26 cellular contexts compared by ENCODE assay signal in the genomic region with DNA sequence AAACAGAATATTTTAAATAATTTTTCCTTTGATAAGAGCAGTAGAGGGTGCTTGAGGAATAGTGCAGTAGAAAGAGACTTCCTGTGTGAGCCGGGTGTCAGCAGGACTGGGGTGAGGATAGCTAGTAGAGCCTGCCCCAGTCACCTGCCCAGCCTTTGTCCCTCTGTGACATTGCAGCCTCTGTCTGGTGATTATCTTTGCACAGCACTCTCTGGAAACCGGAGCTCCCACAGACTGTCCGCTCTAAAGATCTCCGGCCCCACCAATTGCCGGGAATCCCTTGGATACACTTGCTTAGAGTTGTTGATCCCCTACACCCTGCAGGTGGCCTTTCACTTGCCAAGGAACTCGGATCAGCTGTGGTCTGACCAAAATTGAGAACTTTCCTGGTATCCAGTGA.
"Had no signal": no experiment of that assay in that cellular context is flagged by ENCODE, and none has a peak within 500 bp of the region (broad histone marks: within the 10 kb centered on the region; RNA-seq: fewer than 3 reads in every experiment).

No MANE protein-coding gene starts in this region.

- DNase-seq: activated CD4-positive, alpha-beta memory T cell treated with anti-CD3 and anti-CD28 coated beads for 36 hours; activated CD4-positive, alpha-beta T cell treated with anti-CD3 and anti-CD28 coated beads for 36 hours; activated CD4-positive, alpha-beta T cell treated with anti-CD3 and anti-CD28 coated beads, Interleukin-2, amount 10 ng/mL, durations not matched to agents 24 days and 14 days; activated CD4-positive, CD25-positive, alpha-beta regulatory T cell; activated CD4-positive, CD25-positive, alpha-beta regulatory T cell treated with anti-CD3 and anti-CD28 coated beads, Interleukin-2, amount 50 U/mL, for 72 hours; activated CD8-positive, alpha-beta memory T cell treated with anti-CD3 and anti-CD28 coated beads, Interleukin-2, amount 10 ng/mL, durations not matched to agents 7 days and 5 days; activated CD8-positive, alpha-beta memory T cell treated with anti-CD3 and anti-CD28 coated beads, Interleukin-2, amount 50 U/mL, for 48 hours; activated CD8-positive, alpha-beta T cell treated with anti-CD3 and anti-CD28 coated beads, Interleukin-2, amount 10 ng/mL, durations not matched to agents 7 days and 5 days; activated gamma-delta T cell; activated naive CD4-positive, alpha-beta T cell; activated naive CD4-positive, alpha-beta T cell treated with anti-CD3 and anti-CD28 coated beads, Interleukin-2, amount 10 ng/mL, durations not matched to agents 7 days and 5 days; activated T-cell treated with anti-CD3 and anti-CD28 coated beads for 4 hours; activated T-cell treated with anti-CD3 and anti-CD28 coated beads, Interleukin-2, amount 50 U/mL, for 24 hours; activated T-cell treated with anti-CD3 and anti-CD28 coated beads, Interleukin-2, amount 50 U/mL, for 72 hours; amniotic stem cell; anterior cingulate cortex; brain microvascular endothelial cell; effector CD8-positive, alpha-beta T cell; foreskin fibroblast; head of caudate nucleus; T-helper 1 cell; T-helper 17 cell; T1000 had no signal

- H3K27me3 Mint-ChIP-seq: activated CD4-positive, alpha-beta memory T cell treated with anti-CD3 and anti-CD28 coated beads for 36 hours; activated CD4-positive, alpha-beta T cell treated with anti-CD3 and anti-CD28 coated beads for 36 hours; activated CD4-positive, alpha-beta T cell treated with anti-CD3 and anti-CD28 coated beads, Interleukin-2, amount 10 ng/mL, durations not matched to agents 24 days and 14 days; activated CD8-positive, alpha-beta memory T cell treated with anti-CD3 and anti-CD28 coated beads, Interleukin-2, amount 10 ng/mL, durations not matched to agents 7 days and 5 days; activated naive CD4-positive, alpha-beta T cell treated with anti-CD3 and anti-CD28 coated beads, Interleukin-2, amount 10 ng/mL, durations not matched to agents 7 days and 5 days; activated T-cell treated with anti-CD3 and anti-CD28 coated beads, Interleukin-2, amount 50 U/mL, for 24 hours; central memory CD8-positive, alpha-beta T cell; T-helper 17 cell had no signal

- H3K4me3 Mint-ChIP-seq: activated CD4-positive, alpha-beta memory T cell treated with anti-CD3 and anti-CD28 coated beads for 36 hours; activated CD4-positive, alpha-beta T cell treated with anti-CD3 and anti-CD28 coated beads for 36 hours; activated CD4-positive, alpha-beta T cell treated with anti-CD3 and anti-CD28 coated beads, Interleukin-2, amount 10 ng/mL, durations not matched to agents 24 days and 14 days; activated CD8-positive, alpha-beta memory T cell treated with anti-CD3 and anti-CD28 coated beads, Interleukin-2, amount 10 ng/mL, durations not matched to agents 7 days and 5 days; activated CD8-positive, alpha-beta T cell treated with anti-CD3 and anti-CD28 coated beads, Interleukin-2, amount 10 ng/mL, durations not matched to agents 7 days and 5 days; activated naive CD4-positive, alpha-beta T cell treated with anti-CD3 and anti-CD28 coated beads, Interleukin-2, amount 10 ng/mL, durations not matched to agents 7 days and 5 days; activated T-cell treated with anti-CD3 and anti-CD28 coated beads, Interleukin-2, amount 50 U/mL, for 24 hours; activated T-cell treated with anti-CD3 and anti-CD28 coated beads, Interleukin-2, amount 50 U/mL, for 72 hours; central memory CD8-positive, alpha-beta T cell; T-helper 17 cell; T-helper 2 cell treated with Interferon-gamma antibody and Interleukin-4, amounts not matched to agents 5 μg/mL and 100 μg/mL, for 36 hours had no signal

- H3K36me3 Mint-ChIP-seq: activated CD4-positive, alpha-beta memory T cell treated with anti-CD3 and anti-CD28 coated beads for 36 hours; activated CD8-positive, alpha-beta memory T cell treated with anti-CD3 and anti-CD28 coated beads, Interleukin-2, amount 10 ng/mL, durations not matched to agents 7 days and 5 days; activated naive CD4-positive, alpha-beta T cell treated with anti-CD3 and anti-CD28 coated beads, Interleukin-2, amount 10 ng/mL, durations not matched to agents 7 days and 5 days; activated naive CD4-positive, alpha-beta T cell treated with anti-CD3 and anti-CD28 coated beads, Interleukin-2, amount 50 U/mL, for 72 hours had no signal

- H3K27ac ChIP-seq: brain microvascular endothelial cell had no signal

- H3K27ac Mint-ChIP-seq: activated CD4-positive, alpha-beta memory T cell treated with anti-CD3 and anti-CD28 coated beads for 36 hours; activated CD4-positive, alpha-beta T cell treated with anti-CD3 and anti-CD28 coated beads for 36 hours; activated CD4-positive, alpha-beta T cell treated with anti-CD3 and anti-CD28 coated beads, Interleukin-2, amount 10 ng/mL, durations not matched to agents 24 days and 14 days; activated CD8-positive, alpha-beta memory T cell treated with anti-CD3 and anti-CD28 coated beads, Interleukin-2, amount 10 ng/mL, durations not matched to agents 7 days and 5 days; activated CD8-positive, alpha-beta T cell treated with anti-CD3 and anti-CD28 coated beads, Interleukin-2, amount 10 ng/mL, durations not matched to agents 7 days and 5 days; activated naive CD4-positive, alpha-beta T cell treated with anti-CD3 and anti-CD28 coated beads, Interleukin-2, amount 10 ng/mL, durations not matched to agents 7 days and 5 days; activated naive CD4-positive, alpha-beta T cell treated with anti-CD3 and anti-CD28 coated beads, Interleukin-2, amount 50 U/mL, for 72 hours; activated T-cell treated with anti-CD3 and anti-CD28 coated beads, Interleukin-2, amount 50 U/mL, for 24 hours; activated T-cell treated with anti-CD3 and anti-CD28 coated beads, Interleukin-2, amount 50 U/mL, for 72 hours; T-helper 17 cell; T-helper 2 cell treated with Interferon-gamma antibody and Interleukin-4, amounts not matched to agents 5 μg/mL and 100 μg/mL, for 36 hours had no signal

- H3K4me1 Mint-ChIP-seq: activated CD4-positive, alpha-beta T cell treated with anti-CD3 and anti-CD28 coated beads for 36 hours; activated CD4-positive, alpha-beta T cell treated with anti-CD3 and anti-CD28 coated beads, Interleukin-2, amount 10 ng/mL, durations not matched to agents 24 days and 14 days; activated CD8-positive, alpha-beta memory T cell treated with anti-CD3 and anti-CD28 coated beads, Interleukin-2, amount 10 ng/mL, durations not matched to agents 7 days and 5 days; activated naive CD4-positive, alpha-beta T cell treated with anti-CD3 and anti-CD28 coated beads, Interleukin-2, amount 10 ng/mL, durations not matched to agents 7 days and 5 days; central memory CD8-positive, alpha-beta T cell; T-helper 17 cell had no signal

- H3K9me3 Mint-ChIP-seq: activated CD4-positive, alpha-beta memory T cell treated with anti-CD3 and anti-CD28 coated beads for 36 hours; activated CD4-positive, alpha-beta T cell treated with anti-CD3 and anti-CD28 coated beads, Interleukin-2, amount 10 ng/mL, durations not matched to agents 24 days and 14 days; activated naive CD4-positive, alpha-beta T cell treated with anti-CD3 and anti-CD28 coated beads, Interleukin-2, amount 10 ng/mL, durations not matched to agents 7 days and 5 days; activated naive CD4-positive, alpha-beta T cell treated with anti-CD3 and anti-CD28 coated beads, Interleukin-2, amount 50 U/mL, for 72 hours; activated T-cell treated with anti-CD3 and anti-CD28 coated beads, Interleukin-2, amount 50 U/mL, for 24 hours; central memory CD8-positive, alpha-beta T cell; T-helper 2 cell treated with Interferon-gamma antibody and Interleukin-4, amounts not matched to agents 5 μg/mL and 100 μg/mL, for 36 hours had no signal

- H3K36me3 ChIP-seq: brain microvascular endothelial cell had no signal

- H3K27me3 ChIP-seq: brain microvascular endothelial cell had no signal
